In genomic region chr19:3880471-3881271, GRCh38 we compare ENCODE assay signal across 12 cellular contexts. TPM values are rescaled to one million over a fixed set of nuclear protein-coding genes. Genes with fewer than 3 reads are reported as not detected.
DNase-seq lines count a peak whose midpoint lies in the region; ATAC-seq, FAIRE-seq and TF ChIP-seq lines count a peak whose summit lies in the region.
"Had no signal": no experiment of that assay in that cellular context is flagged by ENCODE, and none has a peak within 500 bp of the region (broad histone marks: within the 10 kb centered on the region; RNA-seq: fewer than 3 reads in every experiment).

Gene ATCAY, plus strand, starts transcription at chr19:3880685. Its CDS starts 5,083 bp downstream, at chr19:3885768.

- H4K8ac ChIP-seq in mesendoderm (ENCODE audit: low read depth, low read length): no peak within 1 kb of the TSS

- H3K27me3 ChIP-seq in mesendoderm (ENCODE audit: insufficient read depth, low read length, poor library complexity): no peaks in the 10 kb centered on the region

- no peaks in the 10 kb centered on the region for H3K9me3 ChIP-seq in T-helper 17 cell (ENCODE audit: control insufficient read depth, low read length, poor library complexity, severe bottlenecking)

- H3K4me1 ChIP-seq in mesendoderm (ENCODE audit: control insufficient read depth, low read depth, low read length): no peaks in the 10 kb centered on the region

- peaks cover 49% of the 10 kb centered on the region for H3K27me3 Mint-ChIP-seq in T-helper 17 cell
- H3K27me3 Mint-ChIP-seq in natural killer cell treated with Interleukin-12 subunit alpha and Interleukin-12 subunit beta and Interleukin-15 and Interleukin-18, amount 100 ng/mL, for 72 hours: peaks cover 0 to 17% of the 10 kb centered on the region in 2 donors

- DNase-seq in D721Med (ENCODE audit: insufficient read length, low spot score) (peak; percentile 93), NCI-H146 treated with DMSO at 0.1 percent for 48 hours (lab: John Stamatoyannopoulos, UW; ENCODE audit: unreplicated experiment) (peak; percentile 76), T-helper 17 cell (no peak), mesendoderm (peak; percentile 78), 8988T (no peak)
- DNase-seq in natural killer cell treated with Interleukin-12 subunit alpha and Interleukin-12 subunit beta and Interleukin-15 and Interleukin-18, amount 100 ng/mL, for 72 hours (ENCODE audit: low spot score): no peak
- DNase-seq: activated CD4-positive, alpha-beta T cell treated with anti-CD3 and anti-CD28 coated beads, Interleukin-2, amount 50 U/mL, for 1 hour; aorta had no signal

- H3K9ac ChIP-seq in mesendoderm (ENCODE audit: low read length): peak within 1 kb of the TSS; percentile 40

- ATAC-seq in T-helper 17 cell (no peak), HG03097 (IDR thresholded peaks at IDR 0.05; ENCODE audit: low FRiP score, unreplicated experiment) (no peak), GM18907 (IDR thresholded peaks at IDR 0.05; ENCODE audit: unreplicated experiment) (no peak)
- no peak for ATAC-seq in natural killer cell treated with Interleukin-12 subunit alpha and Interleukin-12 subunit beta and Interleukin-15 and Interleukin-18, amount 100 ng/mL, for 72 hours
- ATAC-seq: HepG2, Panc1 had no signal

- no peak within 1 kb of the TSS for H4K5ac ChIP-seq in mesendoderm (ENCODE audit: low read length)

- no peaks in the 10 kb centered on the region for H3K79me2 ChIP-seq in mesendoderm (ENCODE audit: control insufficient read depth, insufficient read depth, low read length)

- no peaks in the 10 kb centered on the region for H3K36me3 ChIP-seq in mesendoderm (ENCODE audit: control insufficient read depth, insufficient read depth, low read length)

- H3K36me3 Mint-ChIP-seq in T-helper 17 cell (ENCODE audit: low read depth): no peaks in the 10 kb centered on the region
- H3K36me3 Mint-ChIP-seq in natural killer cell treated with Interleukin-12 subunit alpha and Interleukin-12 subunit beta and Interleukin-15 and Interleukin-18, amount 100 ng/mL, for 72 hours: no peaks in the 10 kb centered on the region

- no peak within 1 kb of the TSS for H3K27ac ChIP-seq in mesendoderm (ENCODE audit: low read depth, low read length)

- H3K23ac ChIP-seq in mesendoderm (ENCODE audit: low read length): no peak within 1 kb of the TSS

- peak within 1 kb of the TSS; percentile 9 for H3K4me3 ChIP-seq in mesendoderm (ENCODE audit: low read length)

- H3K4me2 ChIP-seq in mesendoderm (ENCODE audit: low read length): peak within 1 kb of the TSS; percentile 89

- H3K56ac ChIP-seq in mesendoderm (ENCODE audit: low read length): peak within 1 kb of the TSS; percentile 64

- H3K4me1 Mint-ChIP-seq in T-helper 17 cell: peaks cover 6% of the 10 kb centered on the region
- H3K4me1 Mint-ChIP-seq in natural killer cell treated with Interleukin-12 subunit alpha and Interleukin-12 subunit beta and Interleukin-15 and Interleukin-18, amount 100 ng/mL, for 72 hours (ENCODE audit: low read depth in 2 of 2): peaks cover 0 to 7% of the 10 kb centered on the region in 2 donors

- no CpG with 5 or more reads among the region's 49 CpGs for WGBS in mesendoderm (ENCODE audit: extremely low coverage, insufficient coverage, low lambda C conversion rate)

- FAIRE-seq in D721Med (lab: Jason Lieb, UNC): peak; percentile 35
- FAIRE-seq: HepG2 had no signal

- no peak within 1 kb of the TSS for H2AK5ac ChIP-seq in mesendoderm (ENCODE audit: low read length)

- no peak within 1 kb of the TSS for H3K18ac ChIP-seq in mesendoderm (ENCODE audit: low read length)

- H2BK120ac ChIP-seq in mesendoderm (ENCODE audit: low read depth, low read length): no peak within 1 kb of the TSS

- H2BK15ac ChIP-seq in mesendoderm (replicated peaks; ENCODE audit: low read depth): no peak within 1 kb of the TSS

- no peak within 1 kb of the TSS for H3K27ac Mint-ChIP-seq in T-helper 17 cell
- H3K27ac Mint-ChIP-seq in natural killer cell treated with Interleukin-12 subunit alpha and Interleukin-12 subunit beta and Interleukin-15 and Interleukin-18, amount 100 ng/mL, for 72 hours: no peak within 1 kb of the TSS

- H3K4me3 Mint-ChIP-seq in T-helper 17 cell: peak within 1 kb of the TSS; percentile 25
- H3K4me3 Mint-ChIP-seq in natural killer cell treated with Interleukin-12 subunit alpha and Interleukin-12 subunit beta and Interleukin-15 and Interleukin-18, amount 100 ng/mL, for 72 hours: no peak within 1 kb of the TSS

- no peaks in the 10 kb centered on the region for H3K79me1 ChIP-seq in mesendoderm (ENCODE audit: low read length)

- no peaks in the 10 kb centered on the region for H3K9me3 Mint-ChIP-seq in natural killer cell treated with Interleukin-12 subunit alpha and Interleukin-12 subunit beta and Interleukin-15 and Interleukin-18, amount 100 ng/mL, for 72 hours

- H3K4ac ChIP-seq in mesendoderm (ENCODE audit: low read depth, low read length): no peak within 1 kb of the TSS

- TF ChIP-seq CTCF in D721Med (IDR thresholded peaks at IDR 0.05; ENCODE audit: insufficient read depth, missing control alignments): no peak

- no peak within 1 kb of the TSS for H2BK5ac ChIP-seq in mesendoderm (ENCODE audit: low read length)

RNA-seq across cellular contexts. Expression of gene ATCAY, which starts in this region (rescaled TPM):
- under 1 TPM in 1 of 2 donors, not detected in 1; 0.60 TPM for total RNA-seq in T-helper 17 cell
- polyA plus RNA-seq in mesendoderm (2013, experiment 1 of 2): 2.9 TPM
- 3.2 TPM for polyA plus RNA-seq in mesendoderm (2013, experiment 2 of 2)
- not detected for total RNA-seq in natural killer cell treated with Interleukin-12 subunit alpha and Interleukin-12 subunit beta and Interleukin-15 and Interleukin-18, amount 100 ng/mL, for 72 hours
- total RNA-seq: aorta, HepG2 had no signal
- polyA plus RNA-seq: aorta, HepG2 had no signal

Comparison
In these comparisons a context has a peak if more than half of its experiments do, and no peak if none do; other contexts are left out.
1. DNase-seq: peak in D721Med (single experiment), NCI-H146 treated with DMSO at 0.1 percent for 48 hours (single experiment) and mesendoderm (single experiment); none in T-helper 17 cell (0 of 3), 8988T (single experiment) and natural killer cell treated with Interleukin-12 subunit alpha and Interleukin-12 subunit beta and Interleukin-15 and Interleukin-18, amount 100 ng/mL, for 72 hours (single experiment).